Comparison of ENCODE assay signal across 8 cellular contexts in the genomic region with DNA sequence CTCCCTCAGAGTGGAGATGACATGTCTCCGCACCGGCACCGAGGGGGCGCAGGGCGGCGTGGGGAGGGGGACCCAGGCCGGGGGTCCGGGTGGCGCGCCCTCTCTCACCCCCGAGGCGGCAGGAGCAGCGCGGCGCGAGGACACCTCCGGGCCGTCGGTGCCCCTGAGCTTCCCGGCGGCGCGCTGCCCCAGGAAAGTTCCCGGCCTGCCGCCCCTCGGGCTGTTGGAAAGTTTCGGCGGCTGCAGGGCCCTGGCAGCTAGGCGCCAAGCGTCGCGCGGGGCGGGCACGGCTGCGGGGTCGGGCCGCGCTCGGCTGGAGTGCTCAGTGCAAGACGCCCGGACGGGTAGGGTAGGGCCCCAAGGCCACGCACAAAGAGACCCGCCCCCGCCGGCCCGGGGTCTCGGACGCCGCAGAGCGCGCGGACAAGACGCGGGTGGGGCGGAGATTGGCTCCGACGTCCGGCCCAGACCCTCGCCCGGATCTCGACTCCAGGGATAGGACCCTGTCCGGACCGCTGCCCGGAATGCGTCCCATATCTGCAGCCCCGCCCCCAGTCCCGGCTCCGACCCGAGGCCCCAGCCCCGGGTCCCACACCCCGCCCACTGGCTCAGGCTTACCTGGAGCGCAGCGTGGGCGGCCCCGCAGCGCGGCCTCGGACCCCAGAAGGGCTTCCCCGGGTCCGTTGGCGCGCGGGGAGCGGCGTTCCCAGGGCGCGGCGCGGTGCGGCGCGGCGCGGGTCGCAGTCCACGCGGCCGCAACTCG. TPM values are rescaled to one million over a fixed set of nuclear protein-coding genes. Genes with fewer than 3 reads are reported as not detected.
DNase-seq lines count a peak whose midpoint lies in the region; ATAC-seq, FAIRE-seq and TF ChIP-seq lines count a peak whose summit lies in the region.

No MANE protein-coding gene starts in this region.

- H3K27me3 ChIP-seq in GM23338 (ENCODE audit: insufficient read depth): peaks cover 46% of the 10 kb centered on the region
- H3K27me3 ChIP-seq in mononuclear cell (ENCODE audit: insufficient read depth, low read length): peaks cover 20% of the 10 kb centered on the region

- DNase-seq in GM23338 (ENCODE audit: low spot score) (peak; percentile 76), OCI-M1 (lab: John Stamatoyannopoulos, UW) (peak; percentile 66), dermis blood vessel endothelial cell (peak; percentile 54), urothelium cell line (ENCODE audit: low spot score) (peak; percentile 71)

- H3K36me3 Mint-ChIP-seq in GM23338 (ENCODE audit: low read depth): no peaks in the 10 kb centered on the region; the same call in 2 of the 3 replicates

- no peaks in the 10 kb centered on the region for H3K36me3 ChIP-seq in GM23338 (ENCODE audit: insufficient read depth)

- H3K4me2 ChIP-seq in GM23338: peak overlapping the region; percentile 83

- no peaks in the 10 kb centered on the region for H4K20me1 ChIP-seq in GM23338 (replicated peaks; ENCODE audit: insufficient read depth)

- H3K27ac ChIP-seq in GM23338 (ENCODE audit: low read depth): no peak overlapping the region

- ATAC-seq in GM23338: peak; percentile 15
- ATAC-seq in GM21360 (IDR thresholded peaks at IDR 0.05; ENCODE audit: unreplicated experiment): no peak
- no peak for ATAC-seq in HG02840 (IDR thresholded peaks at IDR 0.05; ENCODE audit: low FRiP score, unreplicated experiment)
- no peak for ATAC-seq in GM21576 (IDR thresholded peaks at IDR 0.05; ENCODE audit: unreplicated experiment)

- H2AFZ ChIP-seq in GM23338: peak overlapping the region; percentile 56; the same call in 1 of the 2 replicates

- no peaks in the 10 kb centered on the region for H3K9me3 Mint-ChIP-seq in GM23338

- peaks cover 44% of the 10 kb centered on the region for H3K27me3 Mint-ChIP-seq in GM23338 (ENCODE audit: insufficient read depth, low read depth, poor library complexity)

- no peaks in the 10 kb centered on the region for H3F3A ChIP-seq in GM23338 (replicated peaks; ENCODE audit: low read depth)

- H3K79me2 ChIP-seq in GM23338 (replicated peaks; ENCODE audit: insufficient read depth): no peaks in the 10 kb centered on the region

- no peak for TF ChIP-seq CTCF in GM23338 (conservative IDR thresholded peaks at IDR 0.05; ENCODE audit: low read depth in 2 of 2)

- no peaks in the 10 kb centered on the region for H3K9me3 ChIP-seq in mononuclear cell (ENCODE audit: low read depth, low read length)

- peak overlapping the region; percentile 63; the same call in 2 of the 3 replicates for H3K4me3 Mint-ChIP-seq in GM23338

- H3K4me1 Mint-ChIP-seq in GM23338: peaks cover 5% of the 10 kb centered on the region

- peak overlapping the region; percentile 87 for H3K4me3 ChIP-seq in GM23338
- H3K4me3 ChIP-seq in mononuclear cell (ENCODE audit: low read length): peak overlapping the region; percentile 48

- H3K4me1 ChIP-seq in GM23338 (ENCODE audit: insufficient read depth) (peaks cover 10% of the 10 kb centered on the region; the same call in 1 of the 2 replicates), mononuclear cell (ENCODE audit: insufficient read depth, low read length) (peaks cover 13% of the 10 kb centered on the region)

- no peaks in the 10 kb centered on the region for H3K9me2 ChIP-seq in GM23338 (ENCODE audit: insufficient read depth)

- FAIRE-seq in urothelium cell line (lab: Jason Lieb, UNC): peak; percentile 13

- no peak overlapping the region for H3K27ac Mint-ChIP-seq in GM23338

TF ChIP-seq in GM23338, 12 proteins besides CTCF, POLR2A, EP300 and RAD21 (continues in another document):
- TF ChIP-seq, protein P1, sequence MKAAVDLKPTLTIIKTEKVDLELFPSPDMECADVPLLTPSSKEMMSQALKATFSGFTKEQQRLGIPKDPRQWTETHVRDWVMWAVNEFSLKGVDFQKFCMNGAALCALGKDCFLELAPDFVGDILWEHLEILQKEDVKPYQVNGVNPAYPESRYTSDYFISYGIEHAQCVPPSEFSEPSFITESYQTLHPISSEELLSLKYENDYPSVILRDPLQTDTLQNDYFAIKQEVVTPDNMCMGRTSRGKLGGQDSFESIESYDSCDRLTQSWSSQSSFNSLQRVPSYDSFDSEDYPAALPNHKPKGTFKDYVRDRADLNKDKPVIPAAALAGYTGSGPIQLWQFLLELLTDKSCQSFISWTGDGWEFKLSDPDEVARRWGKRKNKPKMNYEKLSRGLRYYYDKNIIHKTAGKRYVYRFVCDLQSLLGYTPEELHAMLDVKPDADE (IDR thresholded peaks at IDR 0.05): no peak
- no peak for TF ChIP-seq JUNB (IDR thresholded peaks at IDR 0.05; ENCODE audit: unreplicated experiment)
- no peak for TF ChIP-seq NANOG (IDR thresholded peaks at IDR 0.05; ENCODE audit: borderline replicate concordance)
- no peak for TF ChIP-seq ZNF114 (CRISPR knock-in tag; IDR thresholded peaks at IDR 0.05)
- TF ChIP-seq, protein P2, sequence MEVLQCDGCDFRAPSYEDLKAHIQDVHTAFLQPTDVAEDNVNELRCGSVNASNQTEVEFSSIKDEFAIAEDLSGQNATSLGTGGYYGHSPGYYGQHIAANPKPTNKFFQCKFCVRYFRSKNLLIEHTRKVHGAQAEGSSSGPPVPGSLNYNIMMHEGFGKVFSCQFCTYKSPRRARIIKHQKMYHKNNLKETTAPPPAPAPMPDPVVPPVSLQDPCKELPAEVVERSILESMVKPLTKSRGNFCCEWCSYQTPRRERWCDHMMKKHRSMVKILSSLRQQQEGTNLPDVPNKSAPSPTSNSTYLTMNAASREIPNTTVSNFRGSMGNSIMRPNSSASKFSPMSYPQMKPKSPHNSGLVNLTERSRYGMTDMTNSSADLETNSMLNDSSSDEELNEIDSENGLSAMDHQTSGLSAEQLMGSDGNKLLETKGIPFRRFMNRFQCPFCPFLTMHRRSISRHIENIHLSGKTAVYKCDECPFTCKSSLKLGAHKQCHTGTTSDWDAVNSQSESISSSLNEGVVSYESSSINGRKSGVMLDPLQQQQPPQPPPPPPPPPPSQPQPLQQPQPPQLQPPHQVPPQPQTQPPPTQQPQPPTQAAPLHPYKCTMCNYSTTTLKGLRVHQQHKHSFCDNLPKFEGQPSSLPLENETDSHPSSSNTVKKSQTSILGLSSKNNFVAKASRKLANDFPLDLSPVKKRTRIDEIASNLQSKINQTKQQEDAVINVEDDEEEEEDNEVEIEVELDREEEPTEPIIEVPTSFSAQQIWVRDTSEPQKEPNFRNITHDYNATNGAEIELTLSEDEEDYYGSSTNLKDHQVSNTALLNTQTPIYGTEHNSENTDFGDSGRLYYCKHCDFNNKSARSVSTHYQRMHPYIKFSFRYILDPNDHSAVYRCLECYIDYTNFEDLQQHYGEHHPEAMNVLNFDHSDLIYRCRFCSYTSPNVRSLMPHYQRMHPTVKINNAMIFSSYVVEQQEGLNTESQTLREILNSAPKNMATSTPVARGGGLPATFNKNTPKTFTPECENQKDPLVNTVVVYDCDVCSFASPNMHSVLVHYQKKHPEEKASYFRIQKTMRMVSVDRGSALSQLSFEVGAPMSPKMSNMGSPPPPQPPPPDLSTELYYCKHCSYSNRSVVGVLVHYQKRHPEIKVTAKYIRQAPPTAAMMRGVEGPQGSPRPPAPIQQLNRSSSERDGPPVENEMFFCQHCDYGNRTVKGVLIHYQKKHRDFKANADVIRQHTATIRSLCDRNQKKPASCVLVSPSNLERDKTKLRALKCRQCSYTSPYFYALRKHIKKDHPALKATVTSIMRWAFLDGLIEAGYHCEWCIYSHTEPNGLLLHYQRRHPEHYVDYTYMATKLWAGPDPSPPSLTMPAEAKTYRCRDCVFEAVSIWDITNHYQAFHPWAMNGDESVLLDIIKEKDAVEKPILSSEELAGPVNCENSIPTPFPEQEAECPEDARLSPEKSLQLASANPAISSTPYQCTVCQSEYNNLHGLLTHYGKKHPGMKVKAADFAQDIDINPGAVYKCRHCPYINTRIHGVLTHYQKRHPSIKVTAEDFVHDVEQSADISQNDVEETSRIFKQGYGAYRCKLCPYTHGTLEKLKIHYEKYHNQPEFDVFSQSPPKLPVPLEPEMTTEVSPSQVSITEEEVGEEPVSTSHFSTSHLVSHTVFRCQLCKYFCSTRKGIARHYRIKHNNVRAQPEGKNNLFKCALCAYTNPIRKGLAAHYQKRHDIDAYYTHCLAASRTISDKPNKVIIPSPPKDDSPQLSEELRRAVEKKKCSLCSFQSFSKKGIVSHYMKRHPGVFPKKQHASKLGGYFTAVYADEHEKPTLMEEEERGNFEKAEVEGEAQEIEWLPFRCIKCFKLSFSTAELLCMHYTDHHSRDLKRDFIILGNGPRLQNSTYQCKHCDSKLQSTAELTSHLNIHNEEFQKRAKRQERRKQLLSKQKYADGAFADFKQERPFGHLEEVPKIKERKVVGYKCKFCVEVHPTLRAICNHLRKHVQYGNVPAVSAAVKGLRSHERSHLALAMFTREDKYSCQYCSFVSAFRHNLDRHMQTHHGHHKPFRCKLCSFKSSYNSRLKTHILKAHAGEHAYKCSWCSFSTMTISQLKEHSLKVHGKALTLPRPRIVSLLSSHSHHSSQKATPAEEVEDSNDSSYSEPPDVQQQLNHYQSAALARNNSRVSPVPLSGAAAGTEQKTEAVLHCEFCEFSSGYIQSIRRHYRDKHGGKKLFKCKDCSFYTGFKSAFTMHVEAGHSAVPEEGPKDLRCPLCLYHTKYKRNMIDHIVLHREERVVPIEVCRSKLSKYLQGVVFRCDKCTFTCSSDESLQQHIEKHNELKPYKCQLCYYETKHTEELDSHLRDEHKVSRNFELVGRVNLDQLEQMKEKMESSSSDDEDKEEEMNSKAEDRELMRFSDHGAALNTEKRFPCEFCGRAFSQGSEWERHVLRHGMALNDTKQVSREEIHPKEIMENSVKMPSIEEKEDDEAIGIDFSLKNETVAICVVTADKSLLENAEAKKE (CRISPR knock-in tag; IDR thresholded peaks at IDR 0.05): no peak

RNA-seq across cellular contexts. Expression of a gene that starts 0.5 kb away (rescaled TPM):
- 87.3 and 122 TPM in 2 replicates for total RNA-seq in GM23338 (2014; rRNA removed; shearing (Covaris generic))
- polyA plus RNA-seq in GM23338 (2016; fragmentation: Nextera tagmentation; extraction: Ambion mirVana): 15.3 and 15.6 TPM in 2 replicates
- total RNA-seq in dermis blood vessel endothelial cell: 123 and 288 TPM in 2 replicates
- total RNA-seq in mononuclear cell: 2.3 TPM

RNA-seq across cellular contexts. Expression of a gene that starts 4.8 kb away (rescaled TPM):
- 15.0 and 20.2 TPM in 2 replicates for total RNA-seq in GM23338 (2014; rRNA removed; shearing (Covaris generic))
- polyA plus RNA-seq in GM23338 (2016; fragmentation: Nextera tagmentation; extraction: Ambion mirVana): 6.7 and 6.9 TPM in 2 replicates
- total RNA-seq in dermis blood vessel endothelial cell (86.0 and 93.6 TPM in 2 replicates), mononuclear cell (20.1 TPM)

Comparison
In these comparisons a context has a peak if more than half of its experiments do, and no peak if none do; other contexts are left out.
1. RNA of a gene that starts 0.5 kb away (total RNA-seq): 123 to 288 TPM in dermis blood vessel endothelial cell and 87.3 to 122 TPM in GM23338; 2.3 TPM in mononuclear cell (single experiment); every median in the first group is over 10 times any median in the second.
2. Peak in every context shown above with its lines, with median percentiles within 50 percentile points of each other: DNase-seq.